Comparison of ENCODE assay signal across 8 cellular contexts in genomic region chr1:25904942-25905679, GRCh38.
A peak's percentile ranks its signal among the peaks of the same experiment; 100 is the strongest.
DNase-seq lines count a peak whose midpoint lies in the region; ATAC-seq lines count a peak whose summit lies in the region.

No MANE protein-coding gene starts in this region.

- DNase-seq in NCI-H345 (lab: John Stamatoyannopoulos, UW) (peak; percentile 97), caudate nucleus (lab: John Stamatoyannopoulos, UW) (peak in 60 of 61 donors; percentile 45 to 96 (median 90)), iris pigment epithelial cell (ENCODE audit: low read depth) (peak; percentile 87)
- peak; percentile 81 to 91 (median 84) for DNase-seq in activated CD4-positive, CD25-positive, alpha-beta regulatory T cell (lab: John Stamatoyannopoulos, UW)
- DNase-seq in stimulated activated CD4-positive, alpha-beta T cell treated with anti-CD3 and anti-CD28 coated beads, Interleukin-12 subunit alpha, Interleukin-12 subunit beta, amount 100 ng/mL, for 24 hours (ENCODE audit: low read depth in 2 of 2) = peak; percentile 83 to 98

- H2AFZ ChIP-seq in ACC112 (ENCODE audit: low read length, unreplicated experiment) = peak overlapping the region; percentile 63

- H3K27me3 ChIP-seq in ACC112 (ENCODE audit: insufficient read depth, low read length) = no peaks in the 10 kb centered on the region

- H3K36me3 ChIP-seq in ACC112 (ENCODE audit: insufficient read depth, low read length) = peaks cover 28% of the 10 kb centered on the region

- peaks cover 27% of the 10 kb centered on the region for H3K79me2 ChIP-seq in ACC112 (ENCODE audit: control insufficient read depth, insufficient read depth, low read length, unreplicated experiment)

- peak overlapping the region; percentile 90 for H3K4me3 ChIP-seq in ACC112 (ENCODE audit: low read depth, low read length)

- ATAC-seq in GM18909 (IDR thresholded peaks at IDR 0.05; ENCODE audit: poor library complexity, unreplicated experiment) (peak; percentile 74), HG03196 (IDR thresholded peaks at IDR 0.05; ENCODE audit: unreplicated experiment) (peak; percentile 58)

- H3K4me1 ChIP-seq in ACC112 (ENCODE audit: control insufficient read depth, insufficient read depth, low read length, unreplicated experiment) = peaks cover 14% of the 10 kb centered on the region

- H3K27ac ChIP-seq in ACC112 (ENCODE audit: low read depth, low read length) (peak overlapping the region; percentile 83), caudate nucleus (ENCODE audit: low read depth, low read length) (peak overlapping the region; percentile 78)

Comparison
In these comparisons a context has a peak if more than half of its experiments do, and no peak if none do; other contexts are left out.
1. Peak in every context shown above with its lines: DNase-seq, ATAC-seq, H3K4me3 ChIP-seq and H3K27ac ChIP-seq.